In the genomic region with DNA sequence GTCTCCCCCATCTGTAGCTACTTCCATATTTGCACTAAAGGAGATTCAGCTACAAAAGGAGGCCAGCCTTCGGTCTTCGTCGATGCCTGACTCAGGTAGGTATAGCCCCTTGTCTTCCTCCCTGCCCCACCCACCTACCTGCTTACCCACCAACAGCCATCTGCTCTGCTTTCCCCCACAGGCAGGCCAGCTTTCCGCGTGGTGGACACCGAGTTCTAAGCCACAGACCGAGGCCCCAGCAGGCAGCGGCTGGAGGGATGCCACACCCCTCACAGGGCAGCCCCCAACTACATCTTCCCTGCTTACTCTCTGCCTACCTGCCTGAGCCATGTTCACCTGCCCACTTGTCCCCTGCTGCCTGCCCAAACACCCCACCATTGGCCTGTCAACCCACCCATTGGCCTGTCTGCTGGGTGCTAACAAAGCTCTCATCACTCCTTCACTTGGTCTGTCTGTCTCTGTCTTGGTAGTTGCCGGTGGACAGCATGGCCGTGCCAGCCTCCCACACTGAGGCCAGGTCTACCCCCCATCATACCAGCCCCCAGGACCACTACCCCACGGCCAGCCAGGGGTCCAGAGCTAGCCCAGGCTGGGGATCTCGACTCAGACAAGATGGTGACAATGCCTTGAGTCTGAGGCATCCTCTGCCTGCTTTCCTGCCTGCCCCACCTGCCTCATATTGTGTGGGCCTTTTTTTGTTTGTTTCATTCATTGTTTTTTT, we compare ENCODE assay signal across 1 cellular context.
TF ChIP-seq lines count a peak whose summit lies in the region.

No MANE protein-coding gene starts in this region.

TF ChIP-seq in endothelial cell of umbilical vein, 7 proteins besides CTCF, POLR2A, EP300 and RAD21:
- TF ChIP-seq POLR2AphosphoS5 (IDR thresholded peaks at IDR 0.05; ENCODE audit: insufficient read depth, low read depth, low read length), result no peak
- TF ChIP-seq, protein P1, sequence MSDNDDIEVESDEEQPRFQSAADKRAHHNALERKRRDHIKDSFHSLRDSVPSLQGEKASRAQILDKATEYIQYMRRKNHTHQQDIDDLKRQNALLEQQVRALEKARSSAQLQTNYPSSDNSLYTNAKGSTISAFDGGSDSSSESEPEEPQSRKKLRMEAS (IDR thresholded peaks at IDR 0.05; ENCODE audit: insufficient read depth, insufficient read length), result no peak
- no peak for TF ChIP-seq FOS (IDR thresholded peaks at IDR 0.05; ENCODE audit: borderline replicate concordance, insufficient read depth, low read length)
- TF ChIP-seq GATA2 (IDR thresholded peaks at IDR 0.05; ENCODE audit: insufficient read depth, insufficient read length, low read depth, low read length), result no peak
- no peak for TF ChIP-seq JUN (IDR thresholded peaks at IDR 0.05; ENCODE audit: borderline replicate concordance, insufficient read depth, insufficient read length, low read depth)
- no peak for TF ChIP-seq EZH2 (IDR thresholded peaks at IDR 0.05; ENCODE audit: borderline replicate concordance, low read depth, low read length, severe bottlenecking)
- no peak for TF ChIP-seq MYC (IDR thresholded peaks at IDR 0.05; ENCODE audit: low read depth, low read length)
